21 cellular contexts compared by ENCODE assay signal in the genomic region with DNA sequence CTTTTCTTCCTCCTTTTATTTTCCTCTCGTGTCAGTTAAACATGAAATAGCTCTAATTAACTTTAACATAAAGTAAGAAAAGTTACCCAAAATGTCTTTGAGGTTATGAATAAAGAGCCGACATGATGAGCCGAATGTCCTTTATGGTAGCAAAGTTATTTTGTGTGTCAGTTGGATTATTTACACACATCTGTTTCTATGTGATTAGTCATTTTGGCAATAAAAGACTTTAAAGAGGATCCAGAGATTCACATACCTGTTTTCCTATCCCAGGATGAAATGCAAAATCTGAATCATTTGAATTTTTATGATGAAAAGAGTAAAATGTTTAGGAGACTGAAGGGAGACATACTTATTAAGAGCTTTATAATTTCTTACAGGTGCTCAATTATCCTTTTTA.
"Had no signal": no experiment of that assay in that cellular context is flagged by ENCODE, and none has a peak within 500 bp of the region (broad histone marks: within the 10 kb centered on the region; RNA-seq: fewer than 3 reads in every experiment).

No MANE protein-coding gene starts in this region.

- H3K9me3 ChIP-seq: adrenal gland, lower lobe of right lung, mucosa of descending colon, prostate gland, upper lobe of right lung had no signal

- H3K27ac ChIP-seq: adrenal gland, coronary artery, epithelial cell of prostate, heart left ventricle, lower lobe of right lung, prostate gland, upper lobe of right lung had no signal

- FAIRE-seq: astrocyte, keratinocyte had no signal

- ATAC-seq: activated T-cell treated with anti-CD3 and anti-CD28 coated beads, Interleukin-2, amount 50 U/mL, for 4 hours; heart left ventricle had no signal

- H3K4me3 ChIP-seq: adrenal gland, coronary artery, heart left ventricle, lower lobe of right lung, mucosa of descending colon, prostate gland, upper lobe of right lung had no signal

- H3K27me3 ChIP-seq: adrenal gland, heart left ventricle, upper lobe of right lung had no signal

- H3K36me3 ChIP-seq: adrenal gland, prostate gland had no signal

- DNase-seq: activated B cell treated with CpG ODN at 0.5 μM for 24 hours; activated CD4-positive, alpha-beta T cell treated with anti-CD3 and anti-CD28 coated beads for 4 hours; activated CD4-positive, alpha-beta T cell treated with anti-CD3 and anti-CD28 coated beads, Interleukin-2, amount 50 U/mL, for 48 hours; activated CD8-positive, alpha-beta memory T cell treated with anti-CD3 and anti-CD28 coated beads, Interleukin-2, amount 50 U/mL, for 48 hours; activated naive CD4-positive, alpha-beta T cell; activated T-cell treated with anti-CD3 and anti-CD28 coated beads, Interleukin-2, amount 50 U/mL, for 4 hours; adrenal gland; heart left ventricle; lower lobe of right lung; mesendoderm; naive B cell; stimulated activated CD4-positive, alpha-beta T cell treated with anti-CD3 and anti-CD28 coated beads, Interleukin-4, amount 100 ng/mL, for 24 hours; stimulated activated naive CD4-positive, alpha-beta T cell treated with Interleukin-2 at 50 U/mL for 16 hours; T1000; upper lobe of right lung had no signal

- H3K4me1 ChIP-seq: lower lobe of right lung, prostate gland had no signal
